ENCODE assay signal across 8 cellular contexts in the genomic region with DNA sequence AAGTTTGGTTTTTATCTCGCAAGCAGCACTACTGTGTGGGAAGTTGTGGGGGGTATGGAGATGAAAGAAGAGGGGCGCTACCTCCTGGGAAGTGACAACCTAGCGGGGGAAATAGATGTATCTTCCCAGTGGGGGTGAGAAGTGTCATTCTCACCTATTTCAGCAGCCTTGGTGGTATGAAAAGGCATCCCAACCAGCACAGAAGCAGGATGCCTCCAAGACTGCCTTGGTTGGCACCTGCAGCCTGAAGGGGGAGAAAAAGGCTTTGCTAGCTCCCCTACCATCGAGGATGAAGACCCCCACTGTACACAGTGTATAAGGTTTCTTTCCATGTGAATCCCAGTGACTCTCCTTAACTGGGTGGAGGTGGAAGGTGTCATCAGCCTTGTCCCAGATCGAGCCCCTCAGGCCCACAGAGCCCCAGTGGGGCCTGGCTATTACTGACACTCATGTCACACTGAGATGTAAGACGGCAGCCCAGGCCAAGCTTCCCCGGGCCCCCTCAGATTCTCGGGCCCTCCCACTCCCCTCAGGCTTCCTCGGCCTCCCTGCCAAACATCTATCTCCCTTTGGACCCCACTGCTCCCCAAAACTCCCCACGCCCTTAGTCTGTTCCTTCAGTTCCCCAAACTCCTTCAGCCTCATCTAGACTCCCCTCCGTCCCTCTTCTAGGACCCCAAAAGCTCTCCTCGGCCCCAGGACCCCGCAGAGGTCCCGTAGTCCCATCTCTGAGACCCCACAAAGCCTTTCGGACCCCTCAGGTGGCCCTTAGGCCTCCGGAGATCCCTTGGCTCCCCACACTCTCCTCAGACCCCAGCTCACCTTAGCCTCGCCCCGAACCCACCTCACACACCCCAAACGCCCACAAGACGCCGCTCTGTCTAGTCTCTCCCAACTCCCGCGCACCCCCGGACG.
DNase-seq lines count a peak whose midpoint lies in the region; ATAC-seq and TF ChIP-seq lines count a peak whose summit lies in the region.

No MANE protein-coding gene starts in this region.

- peak overlapping the region; percentile 74 for H3K4me2 ChIP-seq in DOHH2 (ENCODE audit: low read length)

- DNase-seq in LNCaP clone FGC (ENCODE audit: low read depth) (no peak), astrocyte of the spinal cord (ENCODE audit: low read depth, low spot score) (no peak), left kidney (ENCODE audit: low read depth, low spot score) (peak; percentile 27), substantia nigra (lab: John Stamatoyannopoulos, UW) (peak in 3 of 49 donors; percentile 8 to 29 (median 11))

- H3K36me3 ChIP-seq in DOHH2 (ENCODE audit: control insufficient read depth, low read length) = no peaks in the 10 kb centered on the region

- no peak for ATAC-seq in GM18517 (IDR thresholded peaks at IDR 0.05; ENCODE audit: unreplicated experiment)
- no peak for ATAC-seq in HG03457 (IDR thresholded peaks at IDR 0.05; ENCODE audit: unreplicated experiment)
- no peak for ATAC-seq in HG02623 (IDR thresholded peaks at IDR 0.05; ENCODE audit: unreplicated experiment)

- H3F3A ChIP-seq in DOHH2 (ENCODE audit: control insufficient read depth, insufficient read depth) = 0 out of 2 replicates have a peak, but pooled peaks cover 2% of the 10 kb centered on the region

- in situ Hi-C loops in astrocyte of the spinal cord (cut with HindIII; ENCODE audit: low sequenced_read_pairs) = no loop called here

- H3K9me3 ChIP-seq in DOHH2 (ENCODE audit: control insufficient read depth, insufficient read depth, low read length) = no peaks in the 10 kb centered on the region

- no peaks in the 10 kb centered on the region for H4K20me1 ChIP-seq in DOHH2 (ENCODE audit: control insufficient read depth, insufficient read depth, low read depth, low read length)

- H3K27ac ChIP-seq in DOHH2 (ENCODE audit: low read depth, low read length) = peak overlapping the region; percentile 9; the same call in 1 of the 2 replicates
- H3K27ac ChIP-seq in substantia nigra (ENCODE audit: low read depth, low read length, poor library complexity, severe bottlenecking) = peak overlapping the region; percentile 79

- H3K4me3 ChIP-seq in DOHH2 (ENCODE audit: low read length) (peak overlapping the region; percentile 69), LNCaP clone FGC (ENCODE audit: low read depth, low read length) (peak overlapping the region; percentile 66), astrocyte of the spinal cord (ENCODE audit: low read depth, low read length) (peak overlapping the region; percentile 75)

- H3K27me3 ChIP-seq in DOHH2 (ENCODE audit: control insufficient read depth, low read length) = no peaks in the 10 kb centered on the region

- H3K9me2 ChIP-seq in DOHH2 (replicated peaks; ENCODE audit: control insufficient read depth, low read length) = no peaks in the 10 kb centered on the region

- TF ChIP-seq CTCF in DOHH2 (IDR thresholded peaks at IDR 0.05; ENCODE audit: low read depth, low read length, poor library complexity, severe bottlenecking) = no peak
- no peak for TF ChIP-seq CTCF in LNCaP clone FGC (IDR thresholded peaks at IDR 0.05; ENCODE audit: control insufficient read depth, extremely low read depth, insufficient read depth)
- TF ChIP-seq CTCF in astrocyte of the spinal cord (IDR thresholded peaks at IDR 0.05; ENCODE audit: low read depth, low read length) = no peak

- H3K79me2 ChIP-seq in DOHH2 (ENCODE audit: control insufficient read depth, low read length) = peaks cover 8% of the 10 kb centered on the region

- peaks cover 25% of the 10 kb centered on the region for H3K4me1 ChIP-seq in DOHH2 (ENCODE audit: control insufficient read depth, low read length)
